1 cellular context compared by ENCODE assay signal in genomic region chr16:66830422-66831404, GRCh38.
TF ChIP-seq lines count a peak whose summit lies in the region.

NAE1 (minus strand) TSS chr16:66830976; CDS start chr16:66830899, 77 bp downstream.

TF ChIP-seq in H1, 55 proteins besides CTCF, POLR2A, EP300 and RAD21:
- TF ChIP-seq TAF1 (IDR thresholded peaks at IDR 0.05; ENCODE audit: low read depth, low read length): peak; percentile 91
- TF ChIP-seq ASH2L (IDR thresholded peaks at IDR 0.05; ENCODE audit: low read length): peak; percentile 84
- TF ChIP-seq HDAC2 (IDR thresholded peaks at IDR 0.05; ENCODE audit: borderline replicate concordance in 1 of 2, low read depth in 2 of 2, low read length in 2 of 2): peak in 1 of 2 experiments; percentile 88; a peak in 1 of 4 replicates
- peak; percentile 80; the same call in 1 of the 2 replicates for TF ChIP-seq TBP (IDR thresholded peaks at IDR 0.05; ENCODE audit: low read depth, low read length)
- TF ChIP-seq MAFK (IDR thresholded peaks at IDR 0.05; ENCODE audit: low read depth, low read length): no peak
- peak; percentile 82 for TF ChIP-seq CREB1 (IDR thresholded peaks at IDR 0.05)
- TF ChIP-seq BCL11A (IDR thresholded peaks at IDR 0.05; ENCODE audit: low read depth in 2 of 2, low read length in 2 of 2): no peak
- peak; percentile 66 for TF ChIP-seq MAX (IDR thresholded peaks at IDR 0.05)
- TF ChIP-seq SIRT6 (IDR thresholded peaks at IDR 0.05; ENCODE audit: low read length): no peak
- peak; percentile 92 for TF ChIP-seq YY1 (IDR thresholded peaks at IDR 0.05; ENCODE audit: low read depth, low read length)
- peak; percentile 84 for TF ChIP-seq POLR2AphosphoS5 (IDR thresholded peaks at IDR 0.05; ENCODE audit: low read depth, low read length)
- TF ChIP-seq TAF7 (optimal IDR thresholded peaks at IDR 0.05; ENCODE audit: borderline replicate concordance, low read depth, low read length): peak; percentile 83
- TF ChIP-seq GTF2F1 (IDR thresholded peaks at IDR 0.05; ENCODE audit: borderline replicate concordance, low read depth, low read length): peak; percentile 72
- TF ChIP-seq GABPA (IDR thresholded peaks at IDR 0.05; ENCODE audit: borderline replicate concordance, insufficient read depth, low read length): no peak
- peak; percentile 87 for TF ChIP-seq KDM4A (IDR thresholded peaks at IDR 0.05; ENCODE audit: low read depth, low read length, severe bottlenecking)
- TF ChIP-seq NANOG (IDR thresholded peaks at IDR 0.05; ENCODE audit: insufficient read depth, low read depth, low read length, poor library complexity, severe bottlenecking): no peak
- peak in 1 of 2 experiments; percentile 38; a peak in 1 of 4 replicates for TF ChIP-seq SIN3A (conservative IDR thresholded peaks at IDR 0.05 in 1 of 2, IDR thresholded peaks at IDR 0.05 in 1 of 2; ENCODE audit: low read depth in 1 of 2, low read length in 2 of 2)
- 0 out of 2 replicates have a peak, but pooled peaks have one; percentile 27 for TF ChIP-seq KDM5A (IDR thresholded peaks at IDR 0.05; ENCODE audit: low read length)
- TF ChIP-seq SP2 (IDR thresholded peaks at IDR 0.05; ENCODE audit: low read length): no peak
- TF ChIP-seq NRF1 (IDR thresholded peaks at IDR 0.05; ENCODE audit: low read depth, low read length): peak; percentile 83
- TF ChIP-seq E2F6 (IDR thresholded peaks at IDR 0.05): peak; percentile 41; the same call in 1 of the 2 replicates
- TF ChIP-seq TEAD4 (IDR thresholded peaks at IDR 0.05; ENCODE audit: low read depth, low read length): 0 out of 2 replicates have a peak, but pooled peaks have one; percentile 27
- no peak for TF ChIP-seq SRF (IDR thresholded peaks at IDR 0.05; ENCODE audit: low read depth, low read length)
- TF ChIP-seq KDM1A (IDR thresholded peaks at IDR 0.05; ENCODE audit: borderline replicate concordance, low read length): peak; percentile 95
- TF ChIP-seq PHF8 (conservative IDR thresholded peaks at IDR 0.05; ENCODE audit: low read depth, low read length): peak; percentile 100
TF ChIP-seq in H1: peak in this region for 18.
